8 cellular contexts compared by ENCODE assay signal in the genomic region with DNA sequence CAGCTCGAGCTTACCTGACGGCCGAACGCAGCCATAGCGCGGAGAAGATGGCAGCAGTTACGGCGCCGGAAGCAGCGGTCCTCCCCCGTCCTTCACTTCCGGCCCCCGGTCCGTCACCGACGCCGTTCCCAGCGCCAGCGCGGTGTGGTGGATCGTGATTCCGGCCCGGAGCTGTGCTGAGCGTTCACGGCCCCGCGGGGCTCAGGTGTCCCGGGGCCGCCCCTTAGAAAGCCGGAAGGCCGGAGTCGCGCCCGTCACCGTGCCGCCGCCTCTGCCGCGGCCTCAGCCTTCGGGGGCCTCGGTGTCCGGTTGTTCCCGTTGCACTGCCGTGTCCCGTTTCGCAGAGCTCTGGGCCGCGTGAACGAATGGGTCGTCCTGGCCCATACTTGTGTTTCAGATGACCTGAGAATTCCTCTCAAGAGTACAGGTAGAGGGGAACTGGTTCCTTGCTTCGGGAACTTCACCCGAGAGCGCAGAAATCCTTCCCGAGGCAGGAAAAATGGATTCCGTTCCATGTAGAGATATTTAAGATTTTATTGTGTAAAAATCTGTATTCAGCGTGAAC. TPM values are rescaled to one million over a fixed set of nuclear protein-coding genes. Genes with fewer than 3 reads are reported as not detected.
DNase-seq lines count a peak whose midpoint lies in the region; ATAC-seq lines count a peak whose summit lies in the region.

A gene with protein sequence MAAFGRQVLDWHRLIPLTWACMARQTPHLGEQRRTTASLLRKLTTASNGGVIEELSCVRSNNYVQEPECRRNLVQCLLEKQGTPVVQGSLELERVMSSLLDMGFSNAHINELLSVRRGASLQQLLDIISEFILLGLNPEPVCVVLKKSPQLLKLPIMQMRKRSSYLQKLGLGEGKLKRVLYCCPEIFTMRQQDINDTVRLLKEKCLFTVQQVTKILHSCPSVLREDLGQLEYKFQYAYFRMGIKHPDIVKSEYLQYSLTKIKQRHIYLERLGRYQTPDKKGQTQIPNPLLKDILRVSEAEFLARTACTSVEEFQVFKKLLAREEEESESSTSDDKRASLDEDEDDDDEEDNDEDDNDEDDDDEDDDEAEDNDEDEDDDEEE (minus strand): TSS at position 49 of the 565 bp plus-strand sequence. CDS start 14 bp downstream, at position 35.

- POLR2A ChIA-PET in CD4-positive, alpha-beta memory T cell (lab: Charles Lee; ENCODE audit: partially characterized antibody): interaction anchor here (0.6 to 17.2 kb wide), 23 partner anchors 9 to 541 kb away, joined by 3 to 299 read pairs (median 3); partner anchors contain the start of genes ATG4B, CAPN10, HDLBP and PASK

- H3K36me3 Mint-ChIP-seq in CD4-positive, alpha-beta memory T cell: peaks cover 19 to 51% of the 10 kb centered on the region in 2 donors

- DNase-seq in CD4-positive, alpha-beta memory T cell: peak; percentile 85 to 88 (median 86)
- peak; percentile 86 for DNase-seq in HK-2 (ENCODE audit: unreplicated experiment)
- peak; percentile 42 for DNase-seq in NCI-H82 treated with DMSO at 0.1 percent for 48 hours (lab: John Stamatoyannopoulos, UW; ENCODE audit: unreplicated experiment)
- DNase-seq in activated CD8-positive, alpha-beta memory T cell treated with anti-CD3 and anti-CD28 coated beads for 4 hours (ENCODE audit: low read depth in 2 of 2): peak; percentile 71 to 74
- peak; percentile 76 to 85 (median 80) for DNase-seq in effector memory CD4-positive, alpha-beta T cell
- DNase-seq in medulla oblongata (ENCODE audit: extremely low spot score): peak; percentile 86
- DNase-seq in stimulated activated CD8-positive, alpha-beta memory T cell treated with anti-CD3 and anti-CD28 coated beads, Interleukin-12 subunit alpha, Interleukin-12 subunit beta, amount 100 ng/mL, for 1 hour (ENCODE audit: low read depth): peak; percentile 80

- no peaks in the 10 kb centered on the region for H3K27me3 Mint-ChIP-seq in CD4-positive, alpha-beta memory T cell

- H3K4me1 ChIP-seq in CD4-positive, alpha-beta memory T cell (ENCODE audit: insufficient read depth, low read length): peaks cover 88% of the 10 kb centered on the region
- peaks cover 17% of the 10 kb centered on the region for H3K4me1 ChIP-seq in effector memory CD4-positive, alpha-beta T cell (ENCODE audit: control insufficient read depth, insufficient read depth, low read length, poor library complexity, severe bottlenecking)

- no peaks in the 10 kb centered on the region for H3K9me3 ChIP-seq in CD4-positive, alpha-beta memory T cell (ENCODE audit: control insufficient read depth in 1 of 2, low read length in 2 of 2)
- no peaks in the 10 kb centered on the region for H3K9me3 ChIP-seq in effector memory CD4-positive, alpha-beta T cell (ENCODE audit: control insufficient read depth, low read length)

- peak within 1 kb of the TSS; percentile 94 to 98 (median 96) for H3K4me3 Mint-ChIP-seq in CD4-positive, alpha-beta memory T cell

- H3K27ac ChIP-seq in CD4-positive, alpha-beta memory T cell (ENCODE audit: low read depth, low read length): peak within 1 kb of the TSS; percentile 92
- H3K27ac ChIP-seq in effector memory CD4-positive, alpha-beta T cell (ENCODE audit: insufficient read depth, low read length, poor library complexity, severe bottlenecking): peak within 1 kb of the TSS; percentile 89

- intact Hi-C loops in CD4-positive, alpha-beta memory T cell (cut with micrococcal nuclease): loop anchor here (1.0 to 2.0 kb wide), 2 partner anchors 47 to 212 kb away; partner anchors contain the start of genes HDLBP, PASK and SEPTIN2

- no peaks in the 10 kb centered on the region for H3K27me3 ChIP-seq in CD4-positive, alpha-beta memory T cell (ENCODE audit: insufficient read depth, low read length)
- no peaks in the 10 kb centered on the region for H3K27me3 ChIP-seq in effector memory CD4-positive, alpha-beta T cell (replicated peaks; ENCODE audit: control insufficient read depth, insufficient read depth, low read length, poor library complexity, severe bottlenecking)

- no peaks in the 10 kb centered on the region for H3K9me3 Mint-ChIP-seq in CD4-positive, alpha-beta memory T cell

- peaks cover 32 to 88% (median 62%) of the 10 kb centered on the region in 4 donors for H3K4me1 Mint-ChIP-seq in CD4-positive, alpha-beta memory T cell

- peak within 1 kb of the TSS; percentile 97 to 99 (median 98) for H3K27ac Mint-ChIP-seq in CD4-positive, alpha-beta memory T cell

- CTCF ChIA-PET in CD4-positive, alpha-beta memory T cell (lab: Charles Lee; ENCODE audit: partially characterized antibody): interaction anchor here (1.2 to 1.8 kb wide), 3 partner anchors 8 to 48 kb away, joined by 4 to 8 read pairs (median 5); partner anchors contain the start of genes PASK and PPP1R7

- ATAC-seq in GM19438 (IDR thresholded peaks at IDR 0.05; ENCODE audit: low read depth, unreplicated experiment): peak; percentile 83

- H3K36me3 ChIP-seq in CD4-positive, alpha-beta memory T cell (ENCODE audit: insufficient read depth, low read length): peaks cover 37% of the 10 kb centered on the region
- peaks cover 35% of the 10 kb centered on the region for H3K36me3 ChIP-seq in effector memory CD4-positive, alpha-beta T cell (ENCODE audit: control insufficient read depth, insufficient read depth, low read length)

- H3K4me3 ChIP-seq in CD4-positive, alpha-beta memory T cell (ENCODE audit: low read length in 2 of 2): peak within 1 kb of the TSS; percentile 92 to 94
- peak within 1 kb of the TSS; percentile 82 for H3K4me3 ChIP-seq in effector memory CD4-positive, alpha-beta T cell (ENCODE audit: insufficient read depth, low read depth, low read length, poor library complexity, severe bottlenecking)

RNA-seq across cellular contexts. Expression of the gene that starts here (rescaled TPM):
- total RNA-seq in CD4-positive, alpha-beta memory T cell: 100 to 1,000 TPM; 204 to 227 TPM
- polyA plus RNA-seq in CD4-positive, alpha-beta memory T cell: 10 to 100 TPM; 44.6 to 56.6 TPM

Comparison
In these comparisons a context has a peak if more than half of its experiments do, and no peak if none do; other contexts are left out.
1. Peak in every context shown above with its lines: DNase-seq, ATAC-seq, H3K4me3 ChIP-seq and H3K27ac ChIP-seq.